8 cellular contexts compared by ENCODE assay signal in the genomic region with DNA sequence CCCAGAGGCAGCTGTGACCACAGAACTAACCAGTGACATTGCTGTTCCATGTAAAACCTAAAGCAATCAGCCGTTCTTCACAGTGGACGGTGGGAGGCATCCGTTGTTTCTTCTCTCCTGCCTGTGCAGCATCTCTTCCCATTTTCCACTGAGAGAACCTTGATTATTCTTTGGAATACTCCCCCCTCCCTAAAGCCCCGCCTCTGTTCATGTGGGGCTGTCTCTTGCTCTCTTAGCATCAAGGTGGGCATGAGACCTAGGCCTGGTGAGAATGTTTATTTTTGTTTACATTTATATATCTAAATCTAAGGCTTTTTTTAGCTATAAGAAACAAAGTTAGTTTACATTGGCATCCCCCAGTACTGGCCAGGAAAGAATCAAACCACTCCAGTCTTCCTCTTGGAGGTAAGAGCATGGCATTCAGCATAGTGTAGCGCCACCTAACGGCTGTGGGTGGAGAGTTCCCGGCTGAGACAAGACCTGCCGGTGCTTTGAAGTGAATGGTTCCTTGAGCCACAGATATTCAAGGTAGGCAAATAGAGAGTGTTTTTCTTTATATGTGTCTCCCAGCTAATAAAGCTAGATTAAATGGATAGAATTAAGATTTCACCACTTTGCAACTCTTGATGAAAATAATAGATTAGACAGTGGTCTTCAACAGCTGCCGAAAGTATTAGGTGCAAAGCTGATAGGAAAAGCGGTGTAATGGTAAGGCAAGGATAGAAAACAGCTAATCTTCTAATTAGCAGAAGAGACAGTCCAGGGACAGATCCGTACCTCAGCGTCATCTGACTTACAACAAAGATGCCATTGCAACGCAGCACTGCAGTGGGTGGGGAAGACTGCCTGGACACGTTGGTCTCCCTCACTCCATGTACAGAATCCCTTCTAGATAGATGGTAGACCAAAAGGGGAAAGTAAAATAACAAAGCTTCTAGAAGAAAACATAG.
DNase-seq lines count a peak whose midpoint lies in the region; ATAC-seq and TF ChIP-seq lines count a peak whose summit lies in the region.

No MANE protein-coding gene starts in this region.

- peak; percentile 48 to 86 (median 79) for TF ChIP-seq CTCF in heart right ventricle (IDR thresholded peaks at IDR 0.05)

- no peaks in the 10 kb centered on the region for H3K27me3 ChIP-seq in heart right ventricle

- H3K36me3 Mint-ChIP-seq in activated naive CD4-positive, alpha-beta T cell treated with anti-CD3 and anti-CD28 coated beads, Interleukin-2, amount 50 U/mL, for 72 hours: no peaks in the 10 kb centered on the region

- H3K4me3 ChIP-seq in heart right ventricle: no peak overlapping the region

- DNase-seq in COLO829 (ENCODE audit: low spot score) (peak; percentile 41), H4 (ENCODE audit: low spot score) (peak; percentile 69), NCI-H2196 treated with DMSO at 0.1 percent for 48 hours (lab: John Stamatoyannopoulos, UW; ENCODE audit: unreplicated experiment) (peak; percentile 53), heart right ventricle (peak; percentile 59), putamen (ENCODE audit: low spot score) (peak; percentile 59)
- peak in 1 of 2 donors; percentile 40 for DNase-seq in activated naive CD4-positive, alpha-beta T cell treated with anti-CD3 and anti-CD28 coated beads, Interleukin-2, amount 50 U/mL, for 72 hours (ENCODE audit: low spot score in 2 of 2)

- no peaks in the 10 kb centered on the region for H3K9me3 ChIP-seq in heart right ventricle

- ATAC-seq in activated naive CD4-positive, alpha-beta T cell treated with anti-CD3 and anti-CD28 coated beads, Interleukin-2, amount 50 U/mL, for 72 hours: peak; percentile 29 to 50
- ATAC-seq in heart right ventricle (peak; percentile 81 to 90 (median 84)), HG02798 (IDR thresholded peaks at IDR 0.05; ENCODE audit: poor library complexity, unreplicated experiment) (no peak), GM21528 (IDR thresholded peaks at IDR 0.05; ENCODE audit: low FRiP score, unreplicated experiment) (no peak)

- H3K27ac ChIP-seq in heart right ventricle: no peak overlapping the region

- intact Hi-C loops in heart right ventricle (cut with DNase I): loop anchor here in 8 of 10 donors (5.0 to 10.0 kb wide), 6 partner anchors 55 to 1117 kb away; a partner anchor contains a TSS

- peaks cover 0 to 98% (median 59%) of the 10 kb centered on the region in 9 donors for H3K36me3 ChIP-seq in heart right ventricle

- 68 to 71% methylated on average over 14 of the region's 14 CpGs for WGBS in heart right ventricle, 2 donors

- H3K9me3 Mint-ChIP-seq in activated naive CD4-positive, alpha-beta T cell treated with anti-CD3 and anti-CD28 coated beads, Interleukin-2, amount 50 U/mL, for 72 hours: no peaks in the 10 kb centered on the region

- H3K4me1 ChIP-seq in heart right ventricle: peaks cover 0 to 7% (median 0%) of the 10 kb centered on the region in 9 donors

- no peak overlapping the region for H3K27ac Mint-ChIP-seq in activated naive CD4-positive, alpha-beta T cell treated with anti-CD3 and anti-CD28 coated beads, Interleukin-2, amount 50 U/mL, for 72 hours

Comparison
In these comparisons a context has a peak if more than half of its experiments do, and no peak if none do; other contexts are left out.
1. ATAC-seq: peak in activated naive CD4-positive, alpha-beta T cell treated with anti-CD3 and anti-CD28 coated beads, Interleukin-2, amount 50 U/mL, for 72 hours (2 of 2) and heart right ventricle (8 of 8); none in HG02798 (single experiment) and GM21528 (single experiment).